Comparison of ENCODE assay signal across 29 cellular contexts in the genomic region with DNA sequence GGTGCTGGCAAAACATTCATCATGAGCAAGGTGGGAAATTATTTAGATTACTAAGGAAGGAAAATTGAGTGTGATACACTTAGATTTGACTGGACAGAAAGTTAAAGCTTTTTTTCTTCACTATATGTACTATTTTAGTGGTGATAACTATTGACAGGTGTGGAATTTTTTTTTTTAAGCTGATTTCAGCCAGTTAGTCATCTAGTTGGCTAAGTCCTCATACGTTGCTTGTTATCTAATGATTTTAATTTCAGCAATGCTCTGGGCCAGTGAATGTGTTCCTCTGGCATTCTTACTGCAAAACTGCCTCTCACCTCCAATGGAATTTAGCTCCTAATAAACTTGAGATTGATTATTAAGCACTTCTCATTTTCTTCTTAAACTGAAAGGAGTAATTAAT.
"Had no signal": no experiment of that assay in that cellular context is flagged by ENCODE, and none has a peak within 500 bp of the region (broad histone marks: within the 10 kb centered on the region; RNA-seq: fewer than 3 reads in every experiment).

No MANE protein-coding gene starts in this region.

- H3K36me3 ChIP-seq: neural progenitor cell, ovary, right lobe of liver, sigmoid colon, spleen, suprapubic skin, tibial artery, upper lobe of left lung, vagina had no signal

- DNase-seq: natural killer cell; occipital lobe; ovary; posterior cingulate gyrus; psoas muscle; right cardiac atrium; right lobe of liver; sigmoid colon; spleen; stimulated activated CD4-positive, alpha-beta T cell treated with anti-CD3 and anti-CD28 coated beads, Interleukin-12 subunit alpha, Interleukin-12 subunit beta, amount 100 ng/mL, for 4 hours; stimulated activated CD4-positive, alpha-beta T cell treated with anti-CD3 and anti-CD28 coated beads, Interleukin-1b, Interleukin-23, amount 100 ng/mL, for 48 hours; stimulated activated CD4-positive, alpha-beta T cell treated with anti-CD3 and anti-CD28 coated beads, Interleukin-4, amount 100 ng/mL, for 1 hour; stimulated activated CD4-positive, alpha-beta T cell treated with anti-CD3 and anti-CD28 coated beads, Interleukin-4, amount 100 ng/mL, for 4 hours; stimulated activated CD8-positive, alpha-beta memory T cell treated with anti-CD3 and anti-CD28 coated beads, Interleukin-4, amount 100 ng/mL, for 48 hours; stimulated activated naive CD4-positive, alpha-beta T cell; stimulated activated naive CD8-positive, alpha-beta T cell treated with anti-CD3 and anti-CD28 coated beads, Interleukin-15, amount 100 ng/mL, for 72 hours; stimulated activated naive CD8-positive, alpha-beta T cell treated with anti-CD3 and anti-CD28 coated beads, Interleukin-15, Interleukin-2, amounts not matched to agents 100 U/mL and 50 U/mL, for 24 hours; substantia nigra; testis; tibial artery; trophoblast cell; upper lobe of left lung had no signal

- H3K27me3 ChIP-seq: neural progenitor cell, ovary, right lobe of liver, sigmoid colon, spleen, suprapubic skin, testis, tibial artery, upper lobe of left lung, vagina had no signal

- H2AFZ ChIP-seq: neural progenitor cell, parathyroid adenoma had no signal

- H3K4me3 ChIP-seq: neural progenitor cell, ovary, psoas muscle, right lobe of liver, sigmoid colon, skin epidermis, smooth muscle cell, spleen, suprapubic skin, testis, tibial artery, upper lobe of left lung, vagina had no signal

- H3K4me1 ChIP-seq: neural progenitor cell, parathyroid adenoma, psoas muscle, right lobe of liver, sigmoid colon, spleen, suprapubic skin, testis, tibial artery, upper lobe of left lung, vagina had no signal

- H3K27ac ChIP-seq: neural progenitor cell, ovary, parathyroid adenoma, psoas muscle, right lobe of liver, sigmoid colon, skin epidermis, spleen, suprapubic skin, testis, tibial artery, upper lobe of left lung, vagina had no signal

- ATAC-seq: natural killer cell; psoas muscle; right cardiac atrium; right lobe of liver; stimulated activated memory B cell treated with anti-CD40 and anti-IgM and Interleukin-4, amounts not matched to agents 10 μg/mL and 1 μg/mL and 100 μg/mL, for 72 hours; stimulated activated naive CD8-positive, alpha-beta T cell treated with anti-CD3 and anti-CD28 coated beads, Interleukin-15, amount 100 ng/mL, for 72 hours; stimulated activated naive CD8-positive, alpha-beta T cell treated with anti-CD3 and anti-CD28 coated beads, Interleukin-15, Interleukin-2, amounts not matched to agents 100 U/mL and 50 U/mL, for 24 hours had no signal

- H3K4me2 ChIP-seq: neural progenitor cell, smooth muscle cell had no signal

- H3K9me3 ChIP-seq: ovary, psoas muscle, right lobe of liver, sigmoid colon, suprapubic skin, testis, tibial artery, upper lobe of left lung, vagina had no signal

- H3K79me2 ChIP-seq: parathyroid adenoma had no signal
